Comparison of ENCODE assay signal across 11 cellular contexts in genomic region chr5:65774346-65774745, GRCh38. TPM values are rescaled to one million over a fixed set of nuclear protein-coding genes. Genes with fewer than 3 reads are reported as not detected.
DNase-seq lines count a peak whose midpoint lies in the region; ATAC-seq and TF ChIP-seq lines count a peak whose summit lies in the region.
"Had no signal": no experiment of that assay in that cellular context is flagged by ENCODE, and none has a peak within 500 bp of the region (broad histone marks: within the 10 kb centered on the region; RNA-seq: fewer than 3 reads in every experiment).

No MANE protein-coding gene starts in this region.

- H3K27me3 ChIP-seq in prostate gland (replicated peaks; ENCODE audit: insufficient read depth): no peaks in the 10 kb centered on the region

- no peaks in the 10 kb centered on the region for H3K9me3 Mint-ChIP-seq in immature natural killer cell
- H3K9me3 Mint-ChIP-seq: activated B cell treated with CpG ODN at 0.5 μM for 24 hours; central memory CD8-positive, alpha-beta T cell had no signal

- H3K36me3 ChIP-seq in prostate gland: no peaks in the 10 kb centered on the region

- intact Hi-C loops in prostate gland (cut with DNase I): no loop called here

- H3K9me3 ChIP-seq in prostate gland: no peaks in the 10 kb centered on the region

- no peak for ATAC-seq in HG03159 (IDR thresholded peaks at IDR 0.05; ENCODE audit: unreplicated experiment)

- H3K36me3 Mint-ChIP-seq in immature natural killer cell: no peaks in the 10 kb centered on the region

- H3K4me3 ChIP-seq in AG09309 (ENCODE audit: control insufficient read depth, low read depth, low read length): no peak overlapping the region
- H3K4me3 ChIP-seq in prostate gland: no peak overlapping the region

- no peaks in the 10 kb centered on the region for H3K27me3 Mint-ChIP-seq in immature natural killer cell (ENCODE audit: low read depth in 3 of 3)
- H3K27me3 Mint-ChIP-seq: activated B cell treated with CpG ODN at 0.5 μM for 24 hours; central memory CD8-positive, alpha-beta T cell had no signal

- no peak for TF ChIP-seq POLR2A in prostate gland (IDR thresholded peaks at IDR 0.05)

- DNase-seq in AG09309 (ENCODE audit: low read depth) (peak; percentile 56), GM20000 (ENCODE audit: low spot score) (peak; percentile 25), amniotic stem cell (lab: John Stamatoyannopoulos, UW) (peak; percentile 25), left kidney (ENCODE audit: low read depth, low spot score) (peak; percentile 8), prostate gland (ENCODE audit: low spot score) (no peak), immature natural killer cell (no peak), SKM-1 (lab: John Stamatoyannopoulos, UW; ENCODE audit: unreplicated experiment) (no peak)
- DNase-seq: activated B cell treated with CpG ODN at 0.5 μM for 24 hours, MV-4-11 had no signal

- TF ChIP-seq CTCF in AG09309 (IDR thresholded peaks at IDR 0.05; ENCODE audit: control insufficient read depth, insufficient read depth, low read depth, low read length, missing control alignments) (no peak), GM20000 (IDR thresholded peaks at IDR 0.05; ENCODE audit: extremely low read depth, missing control alignments) (no peak), prostate gland (IDR thresholded peaks at IDR 0.05) (no peak)

- no peak overlapping the region for H3K27ac Mint-ChIP-seq in immature natural killer cell
- H3K27ac Mint-ChIP-seq: activated B cell treated with CpG ODN at 0.5 μM for 24 hours had no signal

- H3K4me1 ChIP-seq in prostate gland (replicated peaks): no peaks in the 10 kb centered on the region

- no peak overlapping the region for H3K4me3 Mint-ChIP-seq in immature natural killer cell
- H3K4me3 Mint-ChIP-seq: activated B cell treated with CpG ODN at 0.5 μM for 24 hours; central memory CD8-positive, alpha-beta T cell had no signal

- peaks cover under 1 to 3% of the 10 kb centered on the region in 2 donors for H3K4me1 Mint-ChIP-seq in immature natural killer cell

- H3K27ac ChIP-seq in prostate gland: no peak overlapping the region

RNA-seq across cellular contexts. Expression of gene NLN, which starts 52.3 kb away (rescaled TPM):
- total RNA-seq in prostate gland: 10 to 100 TPM; 10.0 to 10.8 TPM
- polyA plus RNA-seq in immature natural killer cell: 1 to 10 TPM in 2 of 3 donors, under 1 TPM in 1; 0.76 to 1.2 (median 1.2) TPM

RNA-seq across cellular contexts. Expression of gene SGTB, which starts 52.4 kb away (rescaled TPM):
- 1 to 10 TPM; 4.9 to 6.1 TPM for total RNA-seq in prostate gland
- 1 to 10 TPM; 1.7 to 2.8 (median 2.4) TPM for polyA plus RNA-seq in immature natural killer cell

Comparison
In these comparisons a context has a peak if more than half of its experiments do, and no peak if none do; other contexts are left out.
1. DNase-seq: peak in AG09309 (single experiment), GM20000 (single experiment), amniotic stem cell (single experiment) and left kidney (single experiment); none in prostate gland (single experiment), immature natural killer cell (0 of 3) and SKM-1 (single experiment).